In genomic region chr12:79689041-79689476, GRCh38 we compare ENCODE assay signal across 8 cellular contexts. TPM values are rescaled to one million over a fixed set of nuclear protein-coding genes. Genes with fewer than 3 reads are reported as not detected.
A peak's percentile ranks its signal among the peaks of the same experiment; 100 is the strongest.
DNase-seq lines count a peak whose midpoint lies in the region; ATAC-seq and TF ChIP-seq lines count a peak whose summit lies in the region.

No MANE protein-coding gene starts in this region.

- ATAC-seq in effector memory CD8-positive, alpha-beta T cell (replicated peaks): no peak
- no peak for ATAC-seq in HG03196 (IDR thresholded peaks at IDR 0.05; ENCODE audit: unreplicated experiment)

- H3K23ac ChIP-seq in neuronal stem cell (ENCODE audit: low read depth, low read length, poor library complexity): no peak overlapping the region

- H2AFZ ChIP-seq in neuronal stem cell (ENCODE audit: low read length): peak overlapping the region; percentile 99

- no peaks in the 10 kb centered on the region for H3K27me3 ChIP-seq in neuronal stem cell (ENCODE audit: control insufficient read depth in 3 of 3, insufficient read depth in 3 of 3, low read depth in 1 of 3, low read length in 3 of 3)

- DNase-seq in NCI-H2029 treated with DMSO at 0.1 percent for 48 hours (lab: John Stamatoyannopoulos, UW): peak; percentile 38
- no peak for DNase-seq in NCI-H2029 (lab: John Stamatoyannopoulos, UW)
- peak; percentile 23 for DNase-seq in NCI-H146 treated with DMSO at 0.1 percent for 48 hours (lab: John Stamatoyannopoulos, UW; ENCODE audit: unreplicated experiment)
- DNase-seq in effector memory CD8-positive, alpha-beta T cell: no peak
- DNase-seq in neuronal stem cell (ENCODE audit: low spot score): no peak
- no peak for DNase-seq in GM13976 (ENCODE audit: low spot score)
- DNase-seq in Ammon's horn (ENCODE audit: low spot score): no peak

- no peaks in the 10 kb centered on the region for H3K36me3 Mint-ChIP-seq in effector memory CD8-positive, alpha-beta T cell (ENCODE audit: insufficient read depth)

- H2BK5ac ChIP-seq in neuronal stem cell (ENCODE audit: low read length): peak overlapping the region; percentile 88

- peak overlapping the region; percentile 72 for H3K9ac ChIP-seq in neuronal stem cell (ENCODE audit: low read depth, low read length, poor library complexity)

- peaks cover 0 to 8% of the 10 kb centered on the region in 2 donors for H3K4me1 Mint-ChIP-seq in effector memory CD8-positive, alpha-beta T cell (ENCODE audit: low read depth in 2 of 2)

- no peak for TF ChIP-seq CTCF in GM13976 (IDR thresholded peaks at IDR 0.05; ENCODE audit: borderline replicate concordance, control extremely low read depth, extremely low read depth, insufficient read depth, missing control alignments)

- H3K4me3 Mint-ChIP-seq in effector memory CD8-positive, alpha-beta T cell: peak overlapping the region; percentile 65 to 71

- no peak overlapping the region for H3K4ac ChIP-seq in neuronal stem cell (ENCODE audit: low read length)

- H3K9me3 ChIP-seq in neuronal stem cell (replicated peaks in 1 of 2; ENCODE audit: control insufficient read depth in 2 of 2, insufficient read depth in 1 of 2, low read depth in 1 of 2, low read length in 2 of 2): no peaks in the 10 kb centered on the region

- peak overlapping the region; percentile 79 for H3K4me2 ChIP-seq in neuronal stem cell (ENCODE audit: insufficient read depth, low read length, poor library complexity, severe bottlenecking)

- H3K27ac Mint-ChIP-seq in effector memory CD8-positive, alpha-beta T cell: no peak overlapping the region

- peak overlapping the region; percentile 98 for H3K27ac ChIP-seq in neuronal stem cell (replicated peaks; ENCODE audit: low read length)

- H3K14ac ChIP-seq in neuronal stem cell (ENCODE audit: low read length): no peak overlapping the region

- H2BK12ac ChIP-seq in neuronal stem cell (ENCODE audit: low read length): no peak overlapping the region

- H3K18ac ChIP-seq in neuronal stem cell (ENCODE audit: low read length): no peak overlapping the region

- no peak overlapping the region for H4K91ac ChIP-seq in neuronal stem cell (ENCODE audit: low read depth, low read length, poor library complexity)

- H3K9me3 Mint-ChIP-seq in effector memory CD8-positive, alpha-beta T cell: no peaks in the 10 kb centered on the region

- in situ Hi-C loops in GM13976 (cut with MboI; ENCODE audit: low sequenced_read_pairs, unreplicated experiment): no loop called here

- H2BK15ac ChIP-seq in neuronal stem cell (ENCODE audit: low read length): no peak overlapping the region

- H2BK120ac ChIP-seq in neuronal stem cell (ENCODE audit: low read depth, low read length): no peak overlapping the region

- peaks cover 44 to 55% of the 10 kb centered on the region in 2 donors for H3K27me3 Mint-ChIP-seq in effector memory CD8-positive, alpha-beta T cell

- WGBS in neuronal stem cell (ENCODE audit: extremely low coverage in 2 of 2, insufficient read length in 2 of 2, insufficient replicate concordance in 1 of 2), 2 donors: no CpG with 5 or more reads among the region's 6 CpGs

- H3K4me1 ChIP-seq in neuronal stem cell (ENCODE audit: control insufficient read depth in 2 of 2, insufficient read depth in 1 of 2, low read depth in 1 of 2, low read length in 2 of 2): peaks cover 0 to 2% of the 10 kb centered on the region in 2 donors

- peak overlapping the region; percentile 91 for H2AK5ac ChIP-seq in neuronal stem cell (ENCODE audit: low read depth, low read length)

- peak overlapping the region; percentile 88 to 99 for H3K4me3 ChIP-seq in neuronal stem cell (ENCODE audit: low read length in 2 of 2)

- no peaks in the 10 kb centered on the region for H3K36me3 ChIP-seq in neuronal stem cell (replicated peaks in 1 of 2; ENCODE audit: control insufficient read depth in 2 of 2, insufficient read depth in 2 of 2, low read length in 2 of 2)

- no peak overlapping the region for H4K8ac ChIP-seq in neuronal stem cell (ENCODE audit: low read depth, low read length)

- H3K79me1 ChIP-seq in neuronal stem cell (ENCODE audit: low read depth, low read length): peaks cover 4% of the 10 kb centered on the region

RNA-seq across cellular contexts. Expression of gene PAWR, which starts 1.7 kb away (rescaled TPM):
- polyA plus RNA-seq in neuronal stem cell (2013, experiment 1 of 2): 39.7 TPM
- 38.3 TPM for polyA plus RNA-seq in neuronal stem cell (2013, experiment 2 of 2)

Comparison
In these comparisons a context has a peak if more than half of its experiments do, and no peak if none do; other contexts are left out.
1. DNase-seq: peak in NCI-H2029 treated with DMSO at 0.1 percent for 48 hours (single experiment) and NCI-H146 treated with DMSO at 0.1 percent for 48 hours (single experiment); none in NCI-H2029 (single experiment), effector memory CD8-positive, alpha-beta T cell (0 of 3), neuronal stem cell (single experiment), GM13976 (single experiment) and Ammon's horn (single experiment).